ENCODE assay signal across 11 cellular contexts in the genomic region with DNA sequence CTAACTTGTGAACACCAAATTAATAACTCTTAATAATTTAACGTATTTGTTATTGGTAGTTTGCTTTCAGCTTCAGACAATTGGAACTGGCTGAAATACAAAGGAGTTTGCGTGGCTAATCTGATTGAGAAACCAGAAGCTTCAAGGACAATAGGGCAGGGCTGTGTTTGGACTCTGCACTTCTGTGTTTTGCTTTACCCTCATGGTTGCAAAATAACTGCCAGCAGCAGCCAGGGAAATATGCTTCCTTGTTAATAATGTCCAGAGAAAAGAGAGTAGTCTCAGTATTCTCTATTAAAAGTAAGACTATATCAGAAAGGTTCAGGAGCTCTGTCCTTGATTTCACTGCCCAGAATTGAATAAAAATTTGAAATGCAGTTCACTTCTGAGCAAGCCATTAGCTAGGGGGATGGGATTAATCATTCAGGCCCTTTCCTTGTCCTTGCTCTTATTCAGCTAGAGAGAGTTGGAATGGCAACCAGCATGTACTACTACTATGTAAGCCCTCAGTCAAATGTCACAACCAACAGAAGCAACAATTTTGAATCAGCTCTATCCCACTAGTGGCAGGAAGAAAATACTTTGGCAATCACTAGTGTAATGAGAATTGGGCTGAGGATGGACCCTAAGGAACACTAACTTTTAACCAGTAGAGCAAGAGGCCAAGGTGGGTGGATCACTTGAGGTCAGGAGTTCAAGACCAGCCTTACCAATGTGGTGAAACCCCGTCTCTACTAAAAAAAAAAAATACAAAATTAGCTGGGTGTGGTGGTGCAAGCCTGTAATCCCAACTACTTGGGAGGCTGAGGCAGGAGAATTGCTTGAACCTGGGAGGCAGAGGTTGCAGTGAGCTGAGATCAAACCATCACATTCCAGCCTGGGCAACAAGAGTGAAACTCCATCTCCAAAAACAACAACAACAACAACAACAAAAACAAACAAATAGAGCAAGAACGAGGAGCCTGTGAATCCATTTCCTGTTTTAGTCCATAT.
DNase-seq lines count a peak whose midpoint lies in the region; ATAC-seq lines count a peak whose summit lies in the region.
"Had no signal": no experiment of that assay in that cellular context is flagged by ENCODE, and none has a peak within 500 bp of the region (broad histone marks: within the 10 kb centered on the region; RNA-seq: fewer than 3 reads in every experiment).

No MANE protein-coding gene starts in this region.

- H3K36me3 ChIP-seq in Karpas-422 (ENCODE audit: insufficient read depth, low read length): no peaks in the 10 kb centered on the region

- WGBS in right cardiac atrium: 53% methylated on average over 4 of the region's 4 CpGs

- no peaks in the 10 kb centered on the region for H3K9me2 ChIP-seq in Karpas-422 (replicated peaks; ENCODE audit: insufficient read depth, low read length)

- peak; percentile 68 to 78 for ATAC-seq in right cardiac atrium
- ATAC-seq in HG03196 (IDR thresholded peaks at IDR 0.05; ENCODE audit: unreplicated experiment): no peak
- ATAC-seq in GM18907 (IDR thresholded peaks at IDR 0.05; ENCODE audit: unreplicated experiment): no peak
- ATAC-seq: activated naive CD8-positive, alpha-beta T cell treated with anti-CD3 and anti-CD28 coated beads, Interleukin-2, amount 50 U/mL, for 24 hours; foreskin keratinocyte; SK-N-SH treated with all-trans-retinoic acid at 6 μM for 48 hours; stimulated activated naive B cell treated with anti-CD40 and anti-IgM and Interleukin-4, amounts not matched to agents 10 μg/mL and 1 μg/mL and 100 μg/mL, for 72 hours had no signal

- peaks cover 54% of the 10 kb centered on the region for H3K79me2 ChIP-seq in Karpas-422 (ENCODE audit: low read length)

- H4K20me1 ChIP-seq in Karpas-422 (ENCODE audit: insufficient read depth, low read depth, low read length): no peaks in the 10 kb centered on the region

- intact Hi-C loops in right cardiac atrium (cut with DNase I): no loop called here

- H3K9ac ChIP-seq in Karpas-422 (ENCODE audit: low read length): peak overlapping the region; percentile 1; the same call in 1 of the 2 replicates

- H2AFZ ChIP-seq in Karpas-422 (ENCODE audit: low read length): 0 out of 2 replicates have a peak overlapping the region, but pooled peaks have one; percentile 2

- H3K9me3 ChIP-seq in Karpas-422 (ENCODE audit: low read length) (no peaks in the 10 kb centered on the region), right cardiac atrium (ENCODE audit: control insufficient read depth, low read length) (no peaks in the 10 kb centered on the region)

- H3K27ac ChIP-seq in Karpas-422 (ENCODE audit: low read length): peak overlapping the region; percentile 78
- peak overlapping the region; percentile 45 for H3K27ac ChIP-seq in right cardiac atrium (ENCODE audit: low read length)
- H3K27ac ChIP-seq: foreskin keratinocyte had no signal

- DNase-seq in Karpas-422 (peak; percentile 47), amniotic epithelial cell (ENCODE audit: low read depth) (peak; percentile 66), right cardiac atrium (peak in 1 of 3 donors; percentile 36), stromal cell of bone marrow (ENCODE audit: low read depth) (peak; percentile 2)
- DNase-seq in effector CD8-positive, alpha-beta T cell (lab: John Stamatoyannopoulos, UW): no peak
- DNase-seq: activated naive CD8-positive, alpha-beta T cell treated with anti-CD3 and anti-CD28 coated beads, Interleukin-2, amount 50 U/mL, for 24 hours; foreskin keratinocyte; stimulated activated naive B cell treated with anti-CD40 and anti-IgM and Interleukin-4, amounts not matched to agents 10 μg/mL and 1 μg/mL and 100 μg/mL, for 72 hours had no signal

- H3K4me2 ChIP-seq in Karpas-422 (ENCODE audit: low read depth, low read length, poor library complexity, severe bottlenecking): peak overlapping the region; percentile 59

- H3K27me3 ChIP-seq in Karpas-422 (ENCODE audit: low read length) (no peaks in the 10 kb centered on the region), right cardiac atrium (ENCODE audit: control insufficient read depth, insufficient read depth) (no peaks in the 10 kb centered on the region)
- H3K27me3 ChIP-seq: foreskin keratinocyte had no signal

- peaks cover 57% of the 10 kb centered on the region for H3K4me1 ChIP-seq in Karpas-422 (ENCODE audit: low read length)
- peaks cover 4% of the 10 kb centered on the region for H3K4me1 ChIP-seq in right cardiac atrium (ENCODE audit: control insufficient read depth, insufficient read depth, low read length)
- H3K4me1 ChIP-seq: foreskin keratinocyte had no signal

- H3K4me3 ChIP-seq in Karpas-422 (ENCODE audit: low read length): no peak overlapping the region
- no peak overlapping the region for H3K4me3 ChIP-seq in right cardiac atrium (ENCODE audit: low read length)

Comparison
In these comparisons a context has a peak if more than half of its experiments do, and no peak if none do; other contexts are left out.
1. ATAC-seq: peak in right cardiac atrium (2 of 2); none in HG03196 (single experiment) and GM18907 (single experiment).